1 cellular context compared by ENCODE assay signal in genomic region chr2:218962859-218963492, GRCh38.
TF ChIP-seq lines count a peak whose summit lies in the region.

No MANE protein-coding gene starts in this region.

TF ChIP-seq in HepG2, 621 proteins besides CTCF, POLR2A, EP300 and RAD21 (continued from another document and continues in another):
- TF ChIP-seq PRDM10 (CRISPR knock-in tag; IDR thresholded peaks at IDR 0.05; ENCODE audit: low read depth), result 0 out of 2 replicates have a peak, but pooled peaks have one; percentile 59
- peak; percentile 98 for TF ChIP-seq ZNF557 (CRISPR knock-in tag; IDR thresholded peaks at IDR 0.05)
- TF ChIP-seq ZBTB14 (CRISPR knock-in tag; IDR thresholded peaks at IDR 0.05), result no peak
- peak; percentile 95 for TF ChIP-seq HOXA9 (CRISPR knock-in tag; IDR thresholded peaks at IDR 0.05; ENCODE audit: borderline replicate concordance)
- peak; percentile 96 for TF ChIP-seq ZBTB44 (CRISPR knock-in tag; IDR thresholded peaks at IDR 0.05)
- peak; percentile 98 for TF ChIP-seq NFKB2 (CRISPR knock-in tag; IDR thresholded peaks at IDR 0.05; ENCODE audit: borderline replicate concordance)
- TF ChIP-seq ZBTB7B (CRISPR knock-in tag; IDR thresholded peaks at IDR 0.05), result peak; percentile 83
- TF ChIP-seq NFIC (IDR thresholded peaks at IDR 0.05; ENCODE audit: low read length), result no peak
- peak; percentile 99 for TF ChIP-seq HOXA5 (CRISPR knock-in tag; IDR thresholded peaks at IDR 0.05)
- peak; percentile 86 for TF ChIP-seq ZNF264 (CRISPR knock-in tag; IDR thresholded peaks at IDR 0.05)
- no peak for TF ChIP-seq ZNF513 (CRISPR knock-in tag; conservative IDR thresholded peaks at IDR 0.05)
- peak; percentile 69; the same call in 1 of the 2 replicates for TF ChIP-seq ZNF3 (CRISPR knock-in tag; IDR thresholded peaks at IDR 0.05)
- TF ChIP-seq RFX1 (IDR thresholded peaks at IDR 0.05), result peak; percentile 54
- peak; percentile 52; the same call in 1 of the 2 replicates for TF ChIP-seq ZNF710 (CRISPR knock-in tag; IDR thresholded peaks at IDR 0.05; ENCODE audit: borderline replicate concordance)
- peak in 1 of 2 experiments; percentile 99 for TF ChIP-seq REST (IDR thresholded peaks at IDR 0.05; ENCODE audit: borderline replicate concordance in 1 of 2, low read depth in 1 of 2, low read length in 2 of 2)
- TF ChIP-seq ZFP82 (CRISPR knock-in tag; IDR thresholded peaks at IDR 0.05; ENCODE audit: borderline replicate concordance), result no peak
- peak; percentile 68; the same call in 1 of the 2 replicates for TF ChIP-seq PITX1 (CRISPR knock-in tag; IDR thresholded peaks at IDR 0.05)
- TF ChIP-seq ZNF629 (CRISPR knock-in tag; conservative IDR thresholded peaks at IDR 0.05), result no peak
- TF ChIP-seq CEBPB (IDR thresholded peaks at IDR 0.05; ENCODE audit: borderline replicate concordance, low read depth, low read length), result no peak
- peak; percentile 99 for TF ChIP-seq SRY (CRISPR knock-in tag; IDR thresholded peaks at IDR 0.05)
- no peak for TF ChIP-seq ZSCAN5A (CRISPR knock-in tag; IDR thresholded peaks at IDR 0.05; ENCODE audit: borderline replicate concordance)
- TF ChIP-seq ATRX (CRISPR knock-in tag; IDR thresholded peaks at IDR 0.05; ENCODE audit: borderline replicate concordance), result no peak
- TF ChIP-seq CHCHD3 (CRISPR knock-in tag; IDR thresholded peaks at IDR 0.05), result no peak
- peak; percentile 80; the same call in 1 of the 2 replicates for TF ChIP-seq ZFAT (CRISPR knock-in tag; conservative IDR thresholded peaks at IDR 0.05)
- peak; percentile 53; the same call in 1 of the 2 replicates for TF ChIP-seq ZNF44 (CRISPR knock-in tag; IDR thresholded peaks at IDR 0.05)
- peak; percentile 90 for TF ChIP-seq MEIS2 (CRISPR knock-in tag; IDR thresholded peaks at IDR 0.05)
- no peak for TF ChIP-seq ZBTB2 (CRISPR knock-in tag; IDR thresholded peaks at IDR 0.05; ENCODE audit: low read depth)
- peak; percentile 92 for TF ChIP-seq ZNF772 (CRISPR knock-in tag; IDR thresholded peaks at IDR 0.05)
- TF ChIP-seq, protein P1, sequence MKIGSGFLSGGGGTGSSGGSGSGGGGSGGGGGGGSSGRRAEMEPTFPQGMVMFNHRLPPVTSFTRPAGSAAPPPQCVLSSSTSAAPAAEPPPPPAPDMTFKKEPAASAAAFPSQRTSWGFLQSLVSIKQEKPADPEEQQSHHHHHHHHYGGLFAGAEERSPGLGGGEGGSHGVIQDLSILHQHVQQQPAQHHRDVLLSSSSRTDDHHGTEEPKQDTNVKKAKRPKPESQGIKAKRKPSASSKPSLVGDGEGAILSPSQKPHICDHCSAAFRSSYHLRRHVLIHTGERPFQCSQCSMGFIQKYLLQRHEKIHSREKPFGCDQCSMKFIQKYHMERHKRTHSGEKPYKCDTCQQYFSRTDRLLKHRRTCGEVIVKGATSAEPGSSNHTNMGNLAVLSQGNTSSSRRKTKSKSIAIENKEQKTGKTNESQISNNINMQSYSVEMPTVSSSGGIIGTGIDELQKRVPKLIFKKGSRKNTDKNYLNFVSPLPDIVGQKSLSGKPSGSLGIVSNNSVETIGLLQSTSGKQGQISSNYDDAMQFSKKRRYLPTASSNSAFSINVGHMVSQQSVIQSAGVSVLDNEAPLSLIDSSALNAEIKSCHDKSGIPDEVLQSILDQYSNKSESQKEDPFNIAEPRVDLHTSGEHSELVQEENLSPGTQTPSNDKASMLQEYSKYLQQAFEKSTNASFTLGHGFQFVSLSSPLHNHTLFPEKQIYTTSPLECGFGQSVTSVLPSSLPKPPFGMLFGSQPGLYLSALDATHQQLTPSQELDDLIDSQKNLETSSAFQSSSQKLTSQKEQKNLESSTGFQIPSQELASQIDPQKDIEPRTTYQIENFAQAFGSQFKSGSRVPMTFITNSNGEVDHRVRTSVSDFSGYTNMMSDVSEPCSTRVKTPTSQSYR (CRISPR knock-in tag; IDR thresholded peaks at IDR 0.05; ENCODE audit: borderline replicate concordance), result peak; percentile 66
- TF ChIP-seq, protein P2, sequence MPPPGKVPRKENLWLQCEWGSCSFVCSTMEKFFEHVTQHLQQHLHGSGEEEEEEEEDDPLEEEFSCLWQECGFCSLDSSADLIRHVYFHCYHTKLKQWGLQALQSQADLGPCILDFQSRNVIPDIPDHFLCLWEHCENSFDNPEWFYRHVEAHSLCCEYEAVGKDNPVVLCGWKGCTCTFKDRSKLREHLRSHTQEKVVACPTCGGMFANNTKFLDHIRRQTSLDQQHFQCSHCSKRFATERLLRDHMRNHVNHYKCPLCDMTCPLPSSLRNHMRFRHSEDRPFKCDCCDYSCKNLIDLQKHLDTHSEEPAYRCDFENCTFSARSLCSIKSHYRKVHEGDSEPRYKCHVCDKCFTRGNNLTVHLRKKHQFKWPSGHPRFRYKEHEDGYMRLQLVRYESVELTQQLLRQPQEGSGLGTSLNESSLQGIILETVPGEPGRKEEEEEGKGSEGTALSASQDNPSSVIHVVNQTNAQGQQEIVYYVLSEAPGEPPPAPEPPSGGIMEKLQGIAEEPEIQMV (CRISPR knock-in tag; IDR thresholded peaks at IDR 0.05; ENCODE audit: low read depth), result no peak
- TF ChIP-seq ZNF652 (CRISPR knock-in tag; IDR thresholded peaks at IDR 0.05; ENCODE audit: borderline replicate concordance, low read depth), result no peak
- peak; percentile 61; the same call in 1 of the 2 replicates for TF ChIP-seq BCL6 (CRISPR knock-in tag; IDR thresholded peaks at IDR 0.05)
- no peak for TF ChIP-seq FOXK2 (IDR thresholded peaks at IDR 0.05)
- TF ChIP-seq ZNF737 (CRISPR knock-in tag; IDR thresholded peaks at IDR 0.05; ENCODE audit: borderline replicate concordance), result no peak
- peak; percentile 38; the same call in 1 of the 2 replicates for TF ChIP-seq PHF8 (CRISPR knock-in tag; IDR thresholded peaks at IDR 0.05)
- no peak for TF ChIP-seq CREB1 (IDR thresholded peaks at IDR 0.05)
- no peak for TF ChIP-seq CREB1 (CRISPR knock-in tag; IDR thresholded peaks at IDR 0.05)
- TF ChIP-seq AGO2 (optimal IDR thresholded peaks at IDR 0.05; ENCODE audit: low read depth, low read length), result no peak
- peak; percentile 60; the same call in 1 of the 2 replicates for TF ChIP-seq ZBTB7A (CRISPR knock-in tag; IDR thresholded peaks at IDR 0.05)
- no peak for TF ChIP-seq NFATC3 (CRISPR knock-in tag; IDR thresholded peaks at IDR 0.05)
